Comparison of ENCODE assay signal across 19 cellular contexts in genomic region chr9:93255994-93256877, GRCh38.
DNase-seq lines count a peak whose midpoint lies in the region; ATAC-seq, FAIRE-seq and TF ChIP-seq lines count a peak whose summit lies in the region.
"Had no signal": no experiment of that assay in that cellular context is flagged by ENCODE, and none has a peak within 500 bp of the region (broad histone marks: within the 10 kb centered on the region; RNA-seq: fewer than 3 reads in every experiment).

No MANE protein-coding gene starts in this region.

- peaks cover 17% of the 10 kb centered on the region for H3K27me3 Mint-ChIP-seq in stimulated activated memory B cell treated with anti-CD40 and anti-IgM and Interleukin-4, amounts not matched to agents 10 μg/mL and 1 μg/mL and 100 μg/mL, for 72 hours

- H4K20me1 ChIP-seq in smooth muscle cell (ENCODE audit: low read depth): no peaks in the 10 kb centered on the region
- H4K20me1 ChIP-seq: BLaER1 had no signal

- TF ChIP-seq CTCF in adrenal gland (IDR thresholded peaks at IDR 0.05): no peak
- TF ChIP-seq CTCF in right lobe of liver (IDR thresholded peaks at IDR 0.05): no peak
- no peak for TF ChIP-seq CTCF in smooth muscle cell (IDR thresholded peaks at IDR 0.05; ENCODE audit: borderline replicate concordance, insufficient read depth, poor library complexity, severe bottlenecking)

- DNase-seq in activated CD4-positive, CD25-positive, alpha-beta regulatory T cell treated with anti-CD3 and anti-CD28 coated beads, Interleukin-2, amount 50 U/mL, for 72 hours: peak; percentile 23
- no peak for DNase-seq in activated CD4-positive, CD25-positive, alpha-beta regulatory T cell (lab: John Stamatoyannopoulos, UW)
- DNase-seq in adrenal gland: peak in 4 of 7 donors; percentile 2 to 34 (median 11)
- peak in 2 of 3 donors; percentile 38 to 50 for DNase-seq in right lobe of liver
- DNase-seq in GM12892 (ENCODE audit: insufficient read length): no peak
- no peak for DNase-seq in smooth muscle cell (lab: John Stamatoyannopoulos, UW; ENCODE audit: unreplicated experiment)
- DNase-seq in NCI-H2227 (lab: John Stamatoyannopoulos, UW; ENCODE audit: unreplicated experiment): no peak
- DNase-seq: immature natural killer cell, mesenchymal stem cell, NCI-H1694, NCI-H446 treated with DMSO at 0.1 percent for 48 hours, T-helper 1 cell had no signal

- H3K9ac ChIP-seq in smooth muscle cell (ENCODE audit: low read depth): no peak overlapping the region
- H3K9ac ChIP-seq: BLaER1 had no signal

- no peaks in the 10 kb centered on the region for H3K9me3 ChIP-seq in adrenal gland (replicated peaks in 1 of 3)
- no peaks in the 10 kb centered on the region for H3K9me3 ChIP-seq in right lobe of liver
- H3K9me3 ChIP-seq in smooth muscle cell (replicated peaks; ENCODE audit: low read depth): no peaks in the 10 kb centered on the region
- H3K9me3 ChIP-seq: BLaER1, esophagus muscularis mucosa had no signal

- FAIRE-seq in GM12892 (lab: Jason Lieb, UNC): no peak
- FAIRE-seq: D721Med had no signal

- H3K4me1 ChIP-seq in adrenal gland (replicated peaks in 1 of 2) (no peaks in the 10 kb centered on the region), right lobe of liver (no peaks in the 10 kb centered on the region), smooth muscle cell (ENCODE audit: low read depth) (no peaks in the 10 kb centered on the region)

- intact Hi-C loops in adrenal gland (cut with DNase I) (no loop called here), right lobe of liver (cut with DNase I) (no loop called here)

- ATAC-seq in right lobe of liver: peak in 1 of 4 donors; percentile 7
- peak; percentile 10 for ATAC-seq in stimulated activated memory B cell treated with anti-CD40 and anti-IgM and Interleukin-4, amounts not matched to agents 10 μg/mL and 1 μg/mL and 100 μg/mL, for 72 hours
- ATAC-seq: activated naive CD4-positive, alpha-beta T cell treated with anti-CD3 and anti-CD28 coated beads, Interleukin-2, amount 50 U/mL, for 72 hours; sciatic nerve had no signal

- no peaks in the 10 kb centered on the region for H3F3A ChIP-seq in smooth muscle cell (ENCODE audit: low read depth)

- H3K27ac ChIP-seq in adrenal gland: no peak overlapping the region
- no peak overlapping the region for H3K27ac ChIP-seq in right lobe of liver
- no peak overlapping the region for H3K27ac ChIP-seq in smooth muscle cell (ENCODE audit: low read depth)
- H3K27ac ChIP-seq: BLaER1, esophagus muscularis mucosa, VCaP had no signal

- no peaks in the 10 kb centered on the region for H3K36me3 ChIP-seq in adrenal gland (replicated peaks in 1 of 2)
- no peaks in the 10 kb centered on the region for H3K36me3 ChIP-seq in right lobe of liver
- H3K36me3 ChIP-seq in smooth muscle cell (ENCODE audit: low read depth): no peaks in the 10 kb centered on the region

- no peak overlapping the region for H3K27ac Mint-ChIP-seq in stimulated activated memory B cell treated with anti-CD40 and anti-IgM and Interleukin-4, amounts not matched to agents 10 μg/mL and 1 μg/mL and 100 μg/mL, for 72 hours
- H3K27ac Mint-ChIP-seq: activated naive CD4-positive, alpha-beta T cell treated with anti-CD3 and anti-CD28 coated beads, Interleukin-2, amount 50 U/mL, for 72 hours had no signal

- no peaks in the 10 kb centered on the region for H3K79me2 ChIP-seq in smooth muscle cell (ENCODE audit: low read depth)

- TF ChIP-seq POLR2A in adrenal gland (IDR thresholded peaks at IDR 0.05): no peak
- no peak for TF ChIP-seq POLR2A in right lobe of liver (IDR thresholded peaks at IDR 0.05)
- TF ChIP-seq POLR2A in GM12892 (IDR thresholded peaks at IDR 0.05; ENCODE audit: low read depth, low read length): no peak

- H3K27me3 ChIP-seq in adrenal gland: no peaks in the 10 kb centered on the region
- no peaks in the 10 kb centered on the region for H3K27me3 ChIP-seq in right lobe of liver
- no peaks in the 10 kb centered on the region for H3K27me3 ChIP-seq in smooth muscle cell (ENCODE audit: low read depth)
- H3K27me3 ChIP-seq: BLaER1, esophagus muscularis mucosa had no signal

- H3K9me3 Mint-ChIP-seq in stimulated activated memory B cell treated with anti-CD40 and anti-IgM and Interleukin-4, amounts not matched to agents 10 μg/mL and 1 μg/mL and 100 μg/mL, for 72 hours: no peaks in the 10 kb centered on the region
- H3K9me3 Mint-ChIP-seq: activated naive CD4-positive, alpha-beta T cell treated with anti-CD3 and anti-CD28 coated beads, Interleukin-2, amount 50 U/mL, for 72 hours; immature natural killer cell had no signal

- WGBS in adrenal gland, 4 donors: 92 to 95% (median 93%) methylated on average over 9 to 22 of the region's 22 CpGs
- 91% methylated on average over 7 of the region's 22 CpGs for WGBS in right lobe of liver (ENCODE audit: insufficient coverage, low coverage, low lambda C conversion rate, missing lambda C conversion rate)
- 96% methylated on average over 22 of the region's 22 CpGs for WGBS in smooth muscle cell (ENCODE audit: low lambda C conversion rate)

- H2AFZ ChIP-seq in smooth muscle cell (ENCODE audit: low read depth): no peak overlapping the region

- no peaks in the 10 kb centered on the region for H3K4me1 Mint-ChIP-seq in stimulated activated memory B cell treated with anti-CD40 and anti-IgM and Interleukin-4, amounts not matched to agents 10 μg/mL and 1 μg/mL and 100 μg/mL, for 72 hours

- H3K4me3 Mint-ChIP-seq in stimulated activated memory B cell treated with anti-CD40 and anti-IgM and Interleukin-4, amounts not matched to agents 10 μg/mL and 1 μg/mL and 100 μg/mL, for 72 hours: no peak overlapping the region
- H3K4me3 Mint-ChIP-seq: immature natural killer cell had no signal

- H3K4me3 ChIP-seq in adrenal gland: no peak overlapping the region
- H3K4me3 ChIP-seq in right lobe of liver: no peak overlapping the region
- H3K4me3 ChIP-seq in smooth muscle cell: no peak overlapping the region
- H3K4me3 ChIP-seq: BLaER1, esophagus muscularis mucosa had no signal

- no peak overlapping the region for H3K4me2 ChIP-seq in smooth muscle cell
- H3K4me2 ChIP-seq: BLaER1 had no signal

- H3K36me3 Mint-ChIP-seq in stimulated activated memory B cell treated with anti-CD40 and anti-IgM and Interleukin-4, amounts not matched to agents 10 μg/mL and 1 μg/mL and 100 μg/mL, for 72 hours: no peaks in the 10 kb centered on the region
- H3K36me3 Mint-ChIP-seq: activated naive CD4-positive, alpha-beta T cell treated with anti-CD3 and anti-CD28 coated beads, Interleukin-2, amount 50 U/mL, for 72 hours; immature natural killer cell had no signal

Comparison
In these comparisons a context has a peak if more than half of its experiments do, and no peak if none do; other contexts are left out.
1. DNase-seq: peak in activated CD4-positive, CD25-positive, alpha-beta regulatory T cell treated with anti-CD3 and anti-CD28 coated beads, Interleukin-2, amount 50 U/mL, for 72 hours (single experiment), adrenal gland (4 of 7) and right lobe of liver (2 of 3); none in activated CD4-positive, CD25-positive, alpha-beta regulatory T cell (0 of 4), GM12892 (single experiment), smooth muscle cell (single experiment) and NCI-H2227 (single experiment).